ENCODE assay signal across 8 cellular contexts in the genomic region with DNA sequence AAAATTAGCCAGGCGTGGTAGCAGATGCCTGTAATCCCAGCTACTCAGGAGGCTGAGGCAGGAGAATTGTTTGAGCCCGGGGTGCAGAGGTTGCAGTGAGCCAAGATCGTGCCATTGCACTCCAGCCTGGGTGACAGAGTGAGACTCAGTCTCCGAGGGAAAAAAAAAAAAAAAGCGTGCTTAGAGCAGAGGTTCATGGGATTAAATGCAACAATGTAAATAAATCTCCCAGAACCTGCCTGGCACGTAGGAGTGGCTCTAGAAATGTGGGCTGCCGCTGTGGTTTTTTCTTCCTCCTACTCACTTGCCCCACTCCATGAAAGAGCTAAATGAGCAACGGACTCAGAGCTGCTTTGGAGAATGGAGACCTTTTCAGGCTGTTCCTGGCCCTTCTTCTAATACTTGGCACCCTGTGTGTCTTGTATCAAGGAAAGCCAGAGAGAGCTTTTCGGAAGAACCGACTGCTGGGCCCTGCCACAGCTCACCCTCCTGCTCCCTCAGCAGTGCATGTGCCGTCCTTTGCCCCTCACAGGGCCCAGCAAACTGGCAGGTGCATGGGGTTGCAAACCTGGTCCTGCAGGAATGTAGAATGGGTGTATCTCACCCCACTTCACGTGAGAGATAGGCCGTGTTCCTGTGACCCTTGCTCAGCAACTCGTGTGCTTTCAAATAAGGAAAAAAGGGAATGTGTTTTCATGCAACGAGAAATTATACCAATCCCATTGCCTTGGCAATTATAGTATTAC. TPM values are rescaled to one million over a fixed set of nuclear protein-coding genes. Genes with fewer than 3 reads are reported as not detected.
DNase-seq lines count a peak whose midpoint lies in the region; ATAC-seq and TF ChIP-seq lines count a peak whose summit lies in the region.

No MANE protein-coding gene starts in this region.

- TF ChIP-seq CTCF in NB4 (IDR thresholded peaks at IDR 0.05; ENCODE audit: low read depth, low read length) (no peak), tibial artery (IDR thresholded peaks at IDR 0.05) (no peak)

- no peaks in the 10 kb centered on the region for H3K27me3 ChIP-seq in tibial artery

- no peaks in the 10 kb centered on the region for H3K9me3 ChIP-seq in tibial artery

- H3K4me1 ChIP-seq in tibial artery, result peaks cover 0 to 15% (median 11%) of the 10 kb centered on the region in 4 donors

- H3K36me3 ChIP-seq in tibial artery, result no peaks in the 10 kb centered on the region

- peak overlapping the region; percentile 50 for H3K4me3 ChIP-seq in NB4 (ENCODE audit: low read depth, low read length)
- no peak overlapping the region for H3K4me3 ChIP-seq in tibial artery

- POLR2A ChIA-PET in naive thymus-derived CD8-positive, alpha-beta T cell (lab: Charles Lee), result interaction anchor here (0.5 to 1.6 kb wide), 4 partner anchors 10 to 82 kb away, joined by 4 to 11 read pairs (median 4); partner anchors contain the start of gene WDR59

- peak; percentile 89 for DNase-seq in DMS53 (lab: John Stamatoyannopoulos, UW)
- peak; percentile 98 for DNase-seq in NB4 (ENCODE audit: low read depth)
- peak; percentile 17 for DNase-seq in activated T-helper 1 cell treated with anti-CD3 and anti-CD28 coated beads, Interleukin-12 subunit alpha, Interleukin-12 subunit beta, Interleukin-2, Interleukin-4 antibody, amounts not matched to agents 30 ng/mL and 10 ng/mL and 1 ng/mL, durations not matched to agents 14 hours and 24 hours and 36 hours (ENCODE audit: low spot score)
- peak in 3 of 10 donors; percentile 12 to 23 (median 15) for DNase-seq in naive thymus-derived CD8-positive, alpha-beta T cell
- no peak for DNase-seq in tibial artery
- no peak for DNase-seq in iPS-NIHi7 (ENCODE audit: extremely low spot score)

- no peaks in the 10 kb centered on the region for H3K27me3 Mint-ChIP-seq in activated T-helper 1 cell treated with anti-CD3 and anti-CD28 coated beads, Interleukin-12 subunit alpha, Interleukin-12 subunit beta, Interleukin-2, Interleukin-4 antibody, amounts not matched to agents 30 ng/mL and 10 ng/mL and 1 ng/mL, durations not matched to agents 14 hours and 24 hours and 36 hours (ENCODE audit: insufficient read depth)
- peaks cover 0 to 3% (median 0%) of the 10 kb centered on the region in 5 donors for H3K27me3 Mint-ChIP-seq in naive thymus-derived CD8-positive, alpha-beta T cell

- peak; percentile 56 to 65 for ATAC-seq in naive thymus-derived CD8-positive, alpha-beta T cell
- no peak for ATAC-seq in HG03025 (IDR thresholded peaks at IDR 0.05; ENCODE audit: low FRiP score, unreplicated experiment)
- ATAC-seq in GM21360 (IDR thresholded peaks at IDR 0.05; ENCODE audit: unreplicated experiment), result no peak

- H3K4me3 Mint-ChIP-seq in activated T-helper 1 cell treated with anti-CD3 and anti-CD28 coated beads, Interleukin-12 subunit alpha, Interleukin-12 subunit beta, Interleukin-2, Interleukin-4 antibody, amounts not matched to agents 30 ng/mL and 10 ng/mL and 1 ng/mL, durations not matched to agents 14 hours and 24 hours and 36 hours, result peak overlapping the region; percentile 70
- peak overlapping the region; percentile 43 to 84 (median 72) for H3K4me3 Mint-ChIP-seq in naive thymus-derived CD8-positive, alpha-beta T cell

- no peaks in the 10 kb centered on the region for H3K9me3 Mint-ChIP-seq in activated T-helper 1 cell treated with anti-CD3 and anti-CD28 coated beads, Interleukin-12 subunit alpha, Interleukin-12 subunit beta, Interleukin-2, Interleukin-4 antibody, amounts not matched to agents 30 ng/mL and 10 ng/mL and 1 ng/mL, durations not matched to agents 14 hours and 24 hours and 36 hours
- no peaks in the 10 kb centered on the region for H3K9me3 Mint-ChIP-seq in naive thymus-derived CD8-positive, alpha-beta T cell

- peak overlapping the region; percentile 85 for H3K27ac Mint-ChIP-seq in activated T-helper 1 cell treated with anti-CD3 and anti-CD28 coated beads, Interleukin-12 subunit alpha, Interleukin-12 subunit beta, Interleukin-2, Interleukin-4 antibody, amounts not matched to agents 30 ng/mL and 10 ng/mL and 1 ng/mL, durations not matched to agents 14 hours and 24 hours and 36 hours
- peak overlapping the region in 8 of 10 donors; percentile 77 to 90 (median 84) for H3K27ac Mint-ChIP-seq in naive thymus-derived CD8-positive, alpha-beta T cell

- H3K36me3 Mint-ChIP-seq in activated T-helper 1 cell treated with anti-CD3 and anti-CD28 coated beads, Interleukin-12 subunit alpha, Interleukin-12 subunit beta, Interleukin-2, Interleukin-4 antibody, amounts not matched to agents 30 ng/mL and 10 ng/mL and 1 ng/mL, durations not matched to agents 14 hours and 24 hours and 36 hours (ENCODE audit: low read depth), result peaks cover 17% of the 10 kb centered on the region
- H3K36me3 Mint-ChIP-seq in naive thymus-derived CD8-positive, alpha-beta T cell, result no peaks in the 10 kb centered on the region

- peaks cover 79% of the 10 kb centered on the region for H3K4me1 Mint-ChIP-seq in activated T-helper 1 cell treated with anti-CD3 and anti-CD28 coated beads, Interleukin-12 subunit alpha, Interleukin-12 subunit beta, Interleukin-2, Interleukin-4 antibody, amounts not matched to agents 30 ng/mL and 10 ng/mL and 1 ng/mL, durations not matched to agents 14 hours and 24 hours and 36 hours (ENCODE audit: low read depth)
- peaks cover 13 to 52% (median 29%) of the 10 kb centered on the region in 4 donors for H3K4me1 Mint-ChIP-seq in naive thymus-derived CD8-positive, alpha-beta T cell

- H3K27ac ChIP-seq in tibial artery, result no peak overlapping the region

- peak; percentile 54 for TF ChIP-seq POLR2A in NB4 (IDR thresholded peaks at IDR 0.05; ENCODE audit: extremely low read depth, insufficient read length)

- intact Hi-C loops in activated T-helper 1 cell treated with anti-CD3 and anti-CD28 coated beads, Interleukin-12 subunit alpha, Interleukin-12 subunit beta, Interleukin-2, Interleukin-4 antibody, amounts not matched to agents 30 ng/mL and 10 ng/mL and 1 ng/mL, durations not matched to agents 14 hours and 24 hours and 36 hours (cut with micrococcal nuclease), result loop anchor here (1.0 to 2.0 kb wide), 5 partner anchors 11 to 64 kb away; no protein-coding TSS in a partner anchor
- intact Hi-C loops in tibial artery (cut with DNase I; ENCODE audit: low total_unique reads), result no loop called here

RNA-seq across cellular contexts. Expression of gene LDHD, which starts 52.0 kb away (rescaled TPM):
- total RNA-seq in activated T-helper 1 cell treated with anti-CD3 and anti-CD28 coated beads, Interleukin-12 subunit alpha, Interleukin-12 subunit beta, Interleukin-2, Interleukin-4 antibody, amounts not matched to agents 30 ng/mL and 10 ng/mL and 1 ng/mL, durations not matched to agents 14 hours and 24 hours and 36 hours, result 0.20 and 0.26 TPM in 2 replicates
- total RNA-seq in naive thymus-derived CD8-positive, alpha-beta T cell, result not detected
- polyA plus RNA-seq in naive thymus-derived CD8-positive, alpha-beta T cell, result not detected

Comparison
In these comparisons a context has a peak if more than half of its experiments do, and no peak if none do; other contexts are left out.
1. DNase-seq: peak in DMS53 (single experiment), NB4 (single experiment) and activated T-helper 1 cell treated with anti-CD3 and anti-CD28 coated beads, Interleukin-12 subunit alpha, Interleukin-12 subunit beta, Interleukin-2, Interleukin-4 antibody, amounts not matched to agents 30 ng/mL and 10 ng/mL and 1 ng/mL, durations not matched to agents 14 hours and 24 hours and 36 hours (single experiment); none in tibial artery (0 of 2) and iPS-NIHi7 (single experiment).
2. ATAC-seq: peak in naive thymus-derived CD8-positive, alpha-beta T cell (2 of 2); none in HG03025 (single experiment) and GM21360 (single experiment).